Comparison of ENCODE assay signal across 1 cellular context in genomic region chr15:60916032-60916673, GRCh38.
TF ChIP-seq lines count a peak whose summit lies in the region.

No MANE protein-coding gene starts in this region.

TF ChIP-seq in H1, 55 proteins besides CTCF, POLR2A, EP300 and RAD21 (continued from another document):
- TF ChIP-seq, protein P1, sequence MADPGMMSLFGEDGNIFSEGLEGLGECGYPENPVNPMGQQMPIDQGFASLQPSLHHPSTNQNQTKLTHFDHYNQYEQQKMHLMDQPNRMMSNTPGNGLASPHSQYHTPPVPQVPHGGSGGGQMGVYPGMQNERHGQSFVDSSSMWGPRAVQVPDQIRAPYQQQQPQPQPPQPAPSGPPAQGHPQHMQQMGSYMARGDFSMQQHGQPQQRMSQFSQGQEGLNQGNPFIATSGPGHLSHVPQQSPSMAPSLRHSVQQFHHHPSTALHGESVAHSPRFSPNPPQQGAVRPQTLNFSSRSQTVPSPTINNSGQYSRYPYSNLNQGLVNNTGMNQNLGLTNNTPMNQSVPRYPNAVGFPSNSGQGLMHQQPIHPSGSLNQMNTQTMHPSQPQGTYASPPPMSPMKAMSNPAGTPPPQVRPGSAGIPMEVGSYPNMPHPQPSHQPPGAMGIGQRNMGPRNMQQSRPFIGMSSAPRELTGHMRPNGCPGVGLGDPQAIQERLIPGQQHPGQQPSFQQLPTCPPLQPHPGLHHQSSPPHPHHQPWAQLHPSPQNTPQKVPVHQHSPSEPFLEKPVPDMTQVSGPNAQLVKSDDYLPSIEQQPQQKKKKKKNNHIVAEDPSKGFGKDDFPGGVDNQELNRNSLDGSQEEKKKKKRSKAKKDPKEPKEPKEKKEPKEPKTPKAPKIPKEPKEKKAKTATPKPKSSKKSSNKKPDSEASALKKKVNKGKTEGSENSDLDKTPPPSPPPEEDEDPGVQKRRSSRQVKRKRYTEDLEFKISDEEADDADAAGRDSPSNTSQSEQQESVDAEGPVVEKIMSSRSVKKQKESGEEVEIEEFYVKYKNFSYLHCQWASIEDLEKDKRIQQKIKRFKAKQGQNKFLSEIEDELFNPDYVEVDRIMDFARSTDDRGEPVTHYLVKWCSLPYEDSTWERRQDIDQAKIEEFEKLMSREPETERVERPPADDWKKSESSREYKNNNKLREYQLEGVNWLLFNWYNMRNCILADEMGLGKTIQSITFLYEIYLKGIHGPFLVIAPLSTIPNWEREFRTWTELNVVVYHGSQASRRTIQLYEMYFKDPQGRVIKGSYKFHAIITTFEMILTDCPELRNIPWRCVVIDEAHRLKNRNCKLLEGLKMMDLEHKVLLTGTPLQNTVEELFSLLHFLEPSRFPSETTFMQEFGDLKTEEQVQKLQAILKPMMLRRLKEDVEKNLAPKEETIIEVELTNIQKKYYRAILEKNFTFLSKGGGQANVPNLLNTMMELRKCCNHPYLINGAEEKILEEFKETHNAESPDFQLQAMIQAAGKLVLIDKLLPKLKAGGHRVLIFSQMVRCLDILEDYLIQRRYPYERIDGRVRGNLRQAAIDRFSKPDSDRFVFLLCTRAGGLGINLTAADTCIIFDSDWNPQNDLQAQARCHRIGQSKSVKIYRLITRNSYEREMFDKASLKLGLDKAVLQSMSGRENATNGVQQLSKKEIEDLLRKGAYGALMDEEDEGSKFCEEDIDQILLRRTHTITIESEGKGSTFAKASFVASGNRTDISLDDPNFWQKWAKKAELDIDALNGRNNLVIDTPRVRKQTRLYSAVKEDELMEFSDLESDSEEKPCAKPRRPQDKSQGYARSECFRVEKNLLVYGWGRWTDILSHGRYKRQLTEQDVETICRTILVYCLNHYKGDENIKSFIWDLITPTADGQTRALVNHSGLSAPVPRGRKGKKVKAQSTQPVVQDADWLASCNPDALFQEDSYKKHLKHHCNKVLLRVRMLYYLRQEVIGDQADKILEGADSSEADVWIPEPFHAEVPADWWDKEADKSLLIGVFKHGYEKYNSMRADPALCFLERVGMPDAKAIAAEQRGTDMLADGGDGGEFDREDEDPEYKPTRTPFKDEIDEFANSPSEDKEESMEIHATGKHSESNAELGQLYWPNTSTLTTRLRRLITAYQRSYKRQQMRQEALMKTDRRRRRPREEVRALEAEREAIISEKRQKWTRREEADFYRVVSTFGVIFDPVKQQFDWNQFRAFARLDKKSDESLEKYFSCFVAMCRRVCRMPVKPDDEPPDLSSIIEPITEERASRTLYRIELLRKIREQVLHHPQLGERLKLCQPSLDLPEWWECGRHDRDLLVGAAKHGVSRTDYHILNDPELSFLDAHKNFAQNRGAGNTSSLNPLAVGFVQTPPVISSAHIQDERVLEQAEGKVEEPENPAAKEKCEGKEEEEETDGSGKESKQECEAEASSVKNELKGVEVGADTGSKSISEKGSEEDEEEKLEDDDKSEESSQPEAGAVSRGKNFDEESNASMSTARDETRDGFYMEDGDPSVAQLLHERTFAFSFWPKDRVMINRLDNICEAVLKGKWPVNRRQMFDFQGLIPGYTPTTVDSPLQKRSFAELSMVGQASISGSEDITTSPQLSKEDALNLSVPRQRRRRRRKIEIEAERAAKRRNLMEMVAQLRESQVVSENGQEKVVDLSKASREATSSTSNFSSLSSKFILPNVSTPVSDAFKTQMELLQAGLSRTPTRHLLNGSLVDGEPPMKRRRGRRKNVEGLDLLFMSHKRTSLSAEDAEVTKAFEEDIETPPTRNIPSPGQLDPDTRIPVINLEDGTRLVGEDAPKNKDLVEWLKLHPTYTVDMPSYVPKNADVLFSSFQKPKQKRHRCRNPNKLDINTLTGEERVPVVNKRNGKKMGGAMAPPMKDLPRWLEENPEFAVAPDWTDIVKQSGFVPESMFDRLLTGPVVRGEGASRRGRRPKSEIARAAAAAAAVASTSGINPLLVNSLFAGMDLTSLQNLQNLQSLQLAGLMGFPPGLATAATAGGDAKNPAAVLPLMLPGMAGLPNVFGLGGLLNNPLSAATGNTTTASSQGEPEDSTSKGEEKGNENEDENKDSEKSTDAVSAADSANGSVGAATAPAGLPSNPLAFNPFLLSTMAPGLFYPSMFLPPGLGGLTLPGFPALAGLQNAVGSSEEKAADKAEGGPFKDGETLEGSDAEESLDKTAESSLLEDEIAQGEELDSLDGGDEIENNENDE (IDR thresholded peaks at IDR 0.05; ENCODE audit: insufficient replicate concordance, low read length), result no peak
- no peak for TF ChIP-seq RFX5 (IDR thresholded peaks at IDR 0.05; ENCODE audit: borderline replicate concordance, low read depth, low read length)
- no peak for TF ChIP-seq HDAC6 (IDR thresholded peaks at IDR 0.05; ENCODE audit: low read depth, low read length)
- TF ChIP-seq POLR2AphosphoS5 (IDR thresholded peaks at IDR 0.05; ENCODE audit: low read depth, low read length), result no peak
- TF ChIP-seq SP2 (IDR thresholded peaks at IDR 0.05; ENCODE audit: low read length), result no peak
- TF ChIP-seq HDAC2 (IDR thresholded peaks at IDR 0.05; ENCODE audit: borderline replicate concordance in 1 of 2, low read depth in 2 of 2, low read length in 2 of 2), result no peak
- no peak for TF ChIP-seq YY1 (IDR thresholded peaks at IDR 0.05; ENCODE audit: low read depth, low read length)
- no peak for TF ChIP-seq RNF2 (IDR thresholded peaks at IDR 0.05; ENCODE audit: borderline replicate concordance, low read depth, low read length, missing control alignments, poor library complexity, severe bottlenecking)
- no peak for TF ChIP-seq USF2 (IDR thresholded peaks at IDR 0.05; ENCODE audit: low read length)
- TF ChIP-seq CBX5 (IDR thresholded peaks at IDR 0.05; ENCODE audit: low read depth, low read length), result no peak
- TF ChIP-seq SAP30 (IDR thresholded peaks at IDR 0.05; ENCODE audit: insufficient read depth, insufficient replicate concordance, low read length), result no peak
- TF ChIP-seq GTF2F1 (IDR thresholded peaks at IDR 0.05; ENCODE audit: borderline replicate concordance, low read depth, low read length), result no peak
- TF ChIP-seq TEAD4 (IDR thresholded peaks at IDR 0.05; ENCODE audit: low read depth, low read length), result no peak
- peak; percentile 77 for TF ChIP-seq CEBPB (IDR thresholded peaks at IDR 0.05; ENCODE audit: low read depth, low read length)
